ENCODE assay signal across 14 cellular contexts in genomic region chr11:74468058-74468457, GRCh38. TPM values are rescaled to one million over a fixed set of nuclear protein-coding genes. Genes with fewer than 3 reads are reported as not detected.
DNase-seq lines count a peak whose midpoint lies in the region; ATAC-seq and TF ChIP-seq lines count a peak whose summit lies in the region.
"Had no signal": no experiment of that assay in that cellular context is flagged by ENCODE, and none has a peak within 500 bp of the region (broad histone marks: within the 10 kb centered on the region; RNA-seq: fewer than 3 reads in every experiment).

No MANE protein-coding gene starts in this region.

- H3K4me3 Mint-ChIP-seq in activated naive CD4-positive, alpha-beta T cell treated with anti-CD3 and anti-CD28 coated beads, Interleukin-2, amount 50 U/mL, for 24 hours = peak overlapping the region; percentile 24
- H3K4me3 Mint-ChIP-seq in nephron = peak overlapping the region; percentile 75 to 85 (median 78)
- no peak overlapping the region for H3K4me3 Mint-ChIP-seq in activated CD4-positive, alpha-beta T cell treated with anti-CD3 and anti-CD28 coated beads for 36 hours
- H3K4me3 Mint-ChIP-seq: activated CD8-positive, alpha-beta T cell treated with anti-CD3 and anti-CD28 coated beads, Interleukin-2, amount 10 ng/mL, durations not matched to agents 7 days and 5 days had no signal

- H3K36me3 ChIP-seq in esophagus squamous epithelium (no peaks in the 10 kb centered on the region), upper lobe of right lung (no peaks in the 10 kb centered on the region)

- ATAC-seq in upper lobe of right lung (no peak), HG02678 (IDR thresholded peaks at IDR 0.05; ENCODE audit: unreplicated experiment) (no peak)
- ATAC-seq in activated CD4-positive, alpha-beta T cell treated with anti-CD3 and anti-CD28 coated beads for 36 hours = no peak
- ATAC-seq: A549, SK-N-SH treated with all-trans-retinoic acid at 6 μM for 48 hours had no signal

- TF ChIP-seq CTCF in esophagus squamous epithelium (IDR thresholded peaks at IDR 0.05) (no peak), nephron (IDR thresholded peaks at IDR 0.05; ENCODE audit: unreplicated experiment in 3 of 3) (no peak), upper lobe of right lung (IDR thresholded peaks at IDR 0.05) (no peak)

- no peaks in the 10 kb centered on the region for H3K9me3 ChIP-seq in esophagus squamous epithelium
- H3K9me3 ChIP-seq in upper lobe of right lung = no peaks in the 10 kb centered on the region
- H3K9me3 ChIP-seq: A549 had no signal

- no peak for TF ChIP-seq POLR2A in esophagus squamous epithelium (IDR thresholded peaks at IDR 0.05)

- intact Hi-C loops in esophagus squamous epithelium (cut with DNase I) = no loop called here
- intact Hi-C loops in upper lobe of right lung (cut with DNase I) = no loop called here
- intact Hi-C loops in activated CD4-positive, alpha-beta T cell treated with anti-CD3 and anti-CD28 coated beads for 36 hours (cut with DNase I, micrococcal nuclease) = no loop called here

- H3K4me1 ChIP-seq in esophagus squamous epithelium (peaks cover 4 to 38% (median 12%) of the 10 kb centered on the region in 3 donors), upper lobe of right lung (peaks cover 22% of the 10 kb centered on the region)

- peaks cover 6% of the 10 kb centered on the region for H3K4me1 Mint-ChIP-seq in activated naive CD4-positive, alpha-beta T cell treated with anti-CD3 and anti-CD28 coated beads, Interleukin-2, amount 50 U/mL, for 24 hours
- peaks cover 15% of the 10 kb centered on the region for H3K4me1 Mint-ChIP-seq in nephron
- peaks cover 13% of the 10 kb centered on the region for H3K4me1 Mint-ChIP-seq in activated CD4-positive, alpha-beta T cell treated with anti-CD3 and anti-CD28 coated beads for 36 hours

- H3K27ac ChIP-seq in esophagus squamous epithelium (peak overlapping the region in 3 of 4 donors; percentile 72 to 78 (median 73)), upper lobe of right lung (peak overlapping the region; percentile 69)
- H3K27ac ChIP-seq: A549 had no signal

- no peak for DNase-seq in activated naive CD4-positive, alpha-beta T cell treated with anti-CD3 and anti-CD28 coated beads, Interleukin-2, amount 50 U/mL, for 16 hours
- no peak for DNase-seq in esophagus squamous epithelium (lab: John Stamatoyannopoulos, UW)
- DNase-seq in upper lobe of right lung = no peak
- DNase-seq in effector CD8-positive, alpha-beta T cell (lab: John Stamatoyannopoulos, UW) = no peak
- no peak for DNase-seq in activated CD4-positive, alpha-beta T cell treated with anti-CD3 and anti-CD28 coated beads for 36 hours
- DNase-seq: activated CD8-positive, alpha-beta T cell treated with anti-CD3 and anti-CD28 coated beads, Interleukin-2, amount 10 ng/mL, durations not matched to agents 7 days and 5 days; activated gamma-delta T cell treated with Interleukin-2 at 50 U/mL for 16 hours; NCI-H187 treated with DMSO at 0.1 percent for 48 hours had no signal

- H3K27ac Mint-ChIP-seq in activated naive CD4-positive, alpha-beta T cell treated with anti-CD3 and anti-CD28 coated beads, Interleukin-2, amount 50 U/mL, for 24 hours = no peak overlapping the region
- peak overlapping the region; percentile 29 to 95 (median 70) for H3K27ac Mint-ChIP-seq in nephron
- H3K27ac Mint-ChIP-seq in activated CD4-positive, alpha-beta T cell treated with anti-CD3 and anti-CD28 coated beads for 36 hours = no peak overlapping the region
- H3K27ac Mint-ChIP-seq: activated CD8-positive, alpha-beta T cell treated with anti-CD3 and anti-CD28 coated beads, Interleukin-2, amount 10 ng/mL, durations not matched to agents 7 days and 5 days had no signal

- H3K4me3 ChIP-seq in esophagus squamous epithelium (peak overlapping the region in 1 of 4 donors; percentile 87), upper lobe of right lung (no peak overlapping the region)
- H3K4me3 ChIP-seq: A549 had no signal

- no peaks in the 10 kb centered on the region for H3K9me3 Mint-ChIP-seq in activated naive CD4-positive, alpha-beta T cell treated with anti-CD3 and anti-CD28 coated beads, Interleukin-2, amount 50 U/mL, for 24 hours
- no peaks in the 10 kb centered on the region for H3K9me3 Mint-ChIP-seq in nephron
- H3K9me3 Mint-ChIP-seq in activated CD4-positive, alpha-beta T cell treated with anti-CD3 and anti-CD28 coated beads for 36 hours (ENCODE audit: low read depth) = no peaks in the 10 kb centered on the region

- POLR2A ChIA-PET in activated CD4-positive, alpha-beta T cell treated with anti-CD3 and anti-CD28 coated beads for 36 hours (lab: Charles Lee) = no interaction called here

- peaks cover 20% of the 10 kb centered on the region for H3K27me3 Mint-ChIP-seq in activated naive CD4-positive, alpha-beta T cell treated with anti-CD3 and anti-CD28 coated beads, Interleukin-2, amount 50 U/mL, for 24 hours
- H3K27me3 Mint-ChIP-seq in nephron (ENCODE audit: low read depth) = peaks cover 17% of the 10 kb centered on the region
- peaks cover 37% of the 10 kb centered on the region for H3K27me3 Mint-ChIP-seq in activated CD4-positive, alpha-beta T cell treated with anti-CD3 and anti-CD28 coated beads for 36 hours

- CTCF ChIA-PET in activated CD4-positive, alpha-beta T cell treated with anti-CD3 and anti-CD28 coated beads for 36 hours (lab: Charles Lee) = interaction anchor here (0.6 kb wide), 1 partner anchor 14 kb away, joined by 3 read pairs; no protein-coding TSS in a partner anchor

- no peaks in the 10 kb centered on the region for H3K36me3 Mint-ChIP-seq in activated naive CD4-positive, alpha-beta T cell treated with anti-CD3 and anti-CD28 coated beads, Interleukin-2, amount 50 U/mL, for 24 hours
- no peaks in the 10 kb centered on the region for H3K36me3 Mint-ChIP-seq in nephron (ENCODE audit: low read depth)
- no peaks in the 10 kb centered on the region for H3K36me3 Mint-ChIP-seq in activated CD4-positive, alpha-beta T cell treated with anti-CD3 and anti-CD28 coated beads for 36 hours (ENCODE audit: low read depth)

- 81 to 87% methylated on average over 2 to 4 of the region's 4 CpGs for WGBS in esophagus squamous epithelium, 2 donors

- H3K27me3 ChIP-seq in esophagus squamous epithelium (peaks cover 0 to 12% (median 0%) of the 10 kb centered on the region in 4 donors), upper lobe of right lung (no peaks in the 10 kb centered on the region)

RNA-seq across cellular contexts. Expression of gene KCNE3, which starts 0.7 kb away (rescaled TPM):
- total RNA-seq in esophagus squamous epithelium = 1 to 10 TPM in 3 of 4 donors, under 1 TPM in 1; 0.72 to 8.4 (median 3.5) TPM
- total RNA-seq in upper lobe of right lung = 20.9 TPM
- total RNA-seq in activated CD4-positive, alpha-beta T cell treated with anti-CD3 and anti-CD28 coated beads for 36 hours = not detected
- total RNA-seq: activated CD8-positive, alpha-beta T cell treated with anti-CD3 and anti-CD28 coated beads, Interleukin-2, amount 10 ng/mL, durations not matched to agents 7 days and 5 days; NCI-H460 had no signal

RNA-seq across cellular contexts. Expression of gene LIPT2, which starts 25.5 kb away (rescaled TPM):
- total RNA-seq in esophagus squamous epithelium (1 to 10 TPM; 1.2 to 8.4 (median 3.9) TPM), upper lobe of right lung (2.1 TPM)
- 1 to 10 TPM; 4.2 to 5.0 TPM for total RNA-seq in activated CD4-positive, alpha-beta T cell treated with anti-CD3 and anti-CD28 coated beads for 36 hours

Comparison
In these comparisons a context has a peak if more than half of its experiments do, and no peak if none do; other contexts are left out.
1. H3K27ac Mint-ChIP-seq: peak in nephron (3 of 3); none in activated naive CD4-positive, alpha-beta T cell treated with anti-CD3 and anti-CD28 coated beads, Interleukin-2, amount 50 U/mL, for 24 hours (single experiment) and activated CD4-positive, alpha-beta T cell treated with anti-CD3 and anti-CD28 coated beads for 36 hours (single experiment).